Comparison of ENCODE assay signal across 16 cellular contexts in the genomic region with DNA sequence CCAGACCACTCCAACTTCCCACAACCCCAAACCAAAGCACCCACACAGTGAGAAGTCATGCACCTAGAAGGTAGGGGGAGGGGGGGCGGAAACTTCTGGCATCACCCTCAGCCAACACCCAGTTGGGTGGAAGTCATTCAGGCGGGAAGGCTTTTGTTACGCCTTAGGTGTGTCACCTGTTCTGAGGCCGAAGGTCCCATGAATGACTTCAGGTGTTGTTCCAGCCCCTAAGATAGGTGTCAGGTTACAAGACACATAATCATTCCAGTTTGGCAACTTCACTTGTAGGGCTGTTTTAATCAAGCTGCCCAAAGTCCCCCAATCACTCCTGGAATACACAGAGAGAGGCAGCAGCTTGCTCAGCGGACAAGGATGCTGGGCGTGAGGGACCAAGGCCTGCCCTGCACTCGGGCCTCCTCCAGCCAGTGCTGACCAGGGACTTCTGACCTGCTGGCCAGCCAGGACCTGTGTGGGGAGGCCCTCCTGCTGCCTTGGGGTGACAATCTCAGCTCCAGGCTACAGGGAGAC. TPM values are rescaled to one million over a fixed set of nuclear protein-coding genes. Genes with fewer than 3 reads are reported as not detected.
DNase-seq lines count a peak whose midpoint lies in the region; ATAC-seq, FAIRE-seq and TF ChIP-seq lines count a peak whose summit lies in the region.
"Had no signal": no experiment of that assay in that cellular context is flagged by ENCODE, and none has a peak within 500 bp of the region (broad histone marks: within the 10 kb centered on the region; RNA-seq: fewer than 3 reads in every experiment).

A gene with protein sequence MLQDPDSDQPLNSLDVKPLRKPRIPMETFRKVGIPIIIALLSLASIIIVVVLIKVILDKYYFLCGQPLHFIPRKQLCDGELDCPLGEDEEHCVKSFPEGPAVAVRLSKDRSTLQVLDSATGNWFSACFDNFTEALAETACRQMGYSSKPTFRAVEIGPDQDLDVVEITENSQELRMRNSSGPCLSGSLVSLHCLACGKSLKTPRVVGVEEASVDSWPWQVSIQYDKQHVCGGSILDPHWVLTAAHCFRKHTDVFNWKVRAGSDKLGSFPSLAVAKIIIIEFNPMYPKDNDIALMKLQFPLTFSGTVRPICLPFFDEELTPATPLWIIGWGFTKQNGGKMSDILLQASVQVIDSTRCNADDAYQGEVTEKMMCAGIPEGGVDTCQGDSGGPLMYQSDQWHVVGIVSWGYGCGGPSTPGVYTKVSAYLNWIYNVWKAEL (plus strand): TSS at position 325 of the 528 bp plus-strand sequence. CDS start 225 bp downstream, outside the sequence.

- POLR2A ChIA-PET in PC-9 (lab: Charles Lee; ENCODE audit: unreplicated experiment), result no interaction called here
- POLR2A ChIA-PET in activated CD4-positive, alpha-beta T cell treated with anti-CD3 and anti-CD28 coated beads for 36 hours (lab: Charles Lee), result no interaction called here

- H3K27ac Mint-ChIP-seq in activated CD4-positive, alpha-beta T cell treated with anti-CD3 and anti-CD28 coated beads for 36 hours, result no peak within 1 kb of the TSS
- H3K27ac Mint-ChIP-seq: stimulated activated naive B cell treated with anti-CD40 and anti-IgM and Interleukin-4, amounts not matched to agents 10 μg/mL and 1 μg/mL and 100 μg/mL, for 72 hours had no signal

- H3K9me2 ChIP-seq in PC-9 (ENCODE audit: insufficient read depth), result no peaks in the 10 kb centered on the region

- H3K27ac ChIP-seq in PC-9 (peak within 1 kb of the TSS; percentile 30), kidney (ENCODE audit: low read depth in 2 of 2, low read length in 2 of 2) (peak within 1 kb of the TSS in 1 of 2 donors; percentile 49), urinary bladder (ENCODE audit: low read depth) (peak within 1 kb of the TSS; percentile 62)
- H3K27ac ChIP-seq: parathyroid adenoma had no signal

- H2AFZ ChIP-seq in PC-9, result no peak within 1 kb of the TSS
- H2AFZ ChIP-seq: parathyroid adenoma had no signal

- H3K9me3 ChIP-seq in PC-9 (ENCODE audit: insufficient read depth, low read depth) (peaks cover 11% of the 10 kb centered on the region; the same call in 1 of the 2 replicates), kidney (ENCODE audit: control insufficient read depth in 1 of 2, low read length in 2 of 2) (no peaks in the 10 kb centered on the region)

- no peak for TF ChIP-seq CTCF in PC-9 (conservative IDR thresholded peaks at IDR 0.05)
- TF ChIP-seq CTCF in kidney (IDR thresholded peaks at IDR 0.05; ENCODE audit: borderline replicate concordance, extremely low read depth, insufficient read depth), result no peak

- H3K36me3 ChIP-seq in PC-9 (ENCODE audit: low read depth) (no peaks in the 10 kb centered on the region), kidney (ENCODE audit: control insufficient read depth in 1 of 2, insufficient read depth in 2 of 2, low read length in 2 of 2) (no peaks in the 10 kb centered on the region), urinary bladder (ENCODE audit: insufficient read depth) (no peaks in the 10 kb centered on the region)

- FAIRE-seq in kidney (lab: Jason Lieb, UNC), result no peak
- FAIRE-seq: GM18507 had no signal

- peak within 1 kb of the TSS; percentile 63 for H3K4me2 ChIP-seq in PC-9

- DNase-seq in SIG-M5 treated with dmso at 0.1 percent for 504 hours (lab: John Stamatoyannopoulos, UW; ENCODE audit: unreplicated experiment) (peak; percentile 79), SIG-M5 (lab: John Stamatoyannopoulos, UW) (no peak), PC-9 (peak; percentile 74 to 99), kidney (peak; percentile 92), AML-193 (lab: John Stamatoyannopoulos, UW) (no peak)
- DNase-seq in activated CD4-positive, alpha-beta T cell treated with anti-CD3 and anti-CD28 coated beads for 36 hours, result no peak
- no peak for DNase-seq in activated T-cell treated with anti-CD3 and anti-CD28 coated beads, Interleukin-2, amount 50 U/mL, for 48 hours
- DNase-seq: central memory CD4-positive, alpha-beta T cell; kidney glomerular epithelial cell; NCI-H1436 treated with DMSO at 0.1 percent for 48 hours; stimulated activated naive B cell treated with anti-CD40 and anti-IgM and Interleukin-4, amounts not matched to agents 10 μg/mL and 1 μg/mL and 100 μg/mL, for 72 hours had no signal

- no peaks in the 10 kb centered on the region for H3K27me3 ChIP-seq in PC-9 (ENCODE audit: insufficient read depth, low read depth)

- H3K27me3 Mint-ChIP-seq in activated CD4-positive, alpha-beta T cell treated with anti-CD3 and anti-CD28 coated beads for 36 hours, result no peaks in the 10 kb centered on the region

- H4K20me1 ChIP-seq in PC-9 (ENCODE audit: insufficient read depth), result no peaks in the 10 kb centered on the region

- no TSS peak for BruUV-seq in PC-9 (replicated peaks; lab: Mats Ljungman, UMichigan)

- no peaks in the 10 kb centered on the region for H3K9me3 Mint-ChIP-seq in activated CD4-positive, alpha-beta T cell treated with anti-CD3 and anti-CD28 coated beads for 36 hours (ENCODE audit: low read depth)
- H3K9me3 Mint-ChIP-seq: stimulated activated naive B cell treated with anti-CD40 and anti-IgM and Interleukin-4, amounts not matched to agents 10 μg/mL and 1 μg/mL and 100 μg/mL, for 72 hours had no signal

- ATAC-seq in activated CD4-positive, alpha-beta T cell treated with anti-CD3 and anti-CD28 coated beads for 36 hours, result no peak
- ATAC-seq: stimulated activated naive B cell treated with anti-CD40 and anti-IgM and Interleukin-4, amounts not matched to agents 10 μg/mL and 1 μg/mL and 100 μg/mL, for 72 hours had no signal

- peaks cover 41% of the 10 kb centered on the region for H3K4me1 ChIP-seq in PC-9 (replicated peaks; ENCODE audit: insufficient read depth)
- no peaks in the 10 kb centered on the region for H3K4me1 ChIP-seq in kidney (ENCODE audit: control insufficient read depth in 1 of 2, insufficient read depth in 1 of 2, low read depth in 1 of 2, low read length in 2 of 2)
- H3K4me1 ChIP-seq in urinary bladder (ENCODE audit: insufficient read depth), result no peaks in the 10 kb centered on the region
- H3K4me1 ChIP-seq: parathyroid adenoma had no signal

- no peak within 1 kb of the TSS for H3K4me3 Mint-ChIP-seq in activated CD4-positive, alpha-beta T cell treated with anti-CD3 and anti-CD28 coated beads for 36 hours
- H3K4me3 Mint-ChIP-seq: stimulated activated naive B cell treated with anti-CD40 and anti-IgM and Interleukin-4, amounts not matched to agents 10 μg/mL and 1 μg/mL and 100 μg/mL, for 72 hours had no signal

- peaks cover 22% of the 10 kb centered on the region for H3F3A ChIP-seq in PC-9 (ENCODE audit: insufficient read depth, low read depth)

- no peaks in the 10 kb centered on the region for H3K79me2 ChIP-seq in PC-9 (ENCODE audit: low read depth)
- H3K79me2 ChIP-seq: parathyroid adenoma had no signal

- no peaks in the 10 kb centered on the region for H3K4me1 Mint-ChIP-seq in activated CD4-positive, alpha-beta T cell treated with anti-CD3 and anti-CD28 coated beads for 36 hours

- no peak within 1 kb of the TSS for H3K9ac ChIP-seq in kidney (ENCODE audit: low read length in 2 of 2)
- H3K9ac ChIP-seq: parathyroid adenoma had no signal

- H3K4me3 ChIP-seq in PC-9, result peak within 1 kb of the TSS; percentile 7; the same call in 1 of the 2 replicates
- no peak within 1 kb of the TSS for H3K4me3 ChIP-seq in kidney (ENCODE audit: low read length in 2 of 2)
- peak within 1 kb of the TSS; percentile 24 for H3K4me3 ChIP-seq in urinary bladder (ENCODE audit: low read depth, low read length)

- 80% methylated on average over 7 of the region's 7 CpGs for WGBS in urinary bladder

- no peaks in the 10 kb centered on the region for H3K36me3 Mint-ChIP-seq in activated CD4-positive, alpha-beta T cell treated with anti-CD3 and anti-CD28 coated beads for 36 hours (ENCODE audit: low read depth)
- H3K36me3 Mint-ChIP-seq: stimulated activated naive B cell treated with anti-CD40 and anti-IgM and Interleukin-4, amounts not matched to agents 10 μg/mL and 1 μg/mL and 100 μg/mL, for 72 hours had no signal

- CTCF ChIA-PET in PC-9 (lab: Charles Lee), result no interaction called here
- CTCF ChIA-PET in activated CD4-positive, alpha-beta T cell treated with anti-CD3 and anti-CD28 coated beads for 36 hours (lab: Charles Lee), result interaction anchor here (0.6 to 0.9 kb wide), 2 partner anchors 130 to 650 kb away, joined by 3 to 4 read pairs; no protein-coding TSS in a partner anchor

- intact Hi-C loops in PC-9 (cut with micrococcal nuclease; ENCODE audit: unreplicated experiment), result no loop called here
- intact Hi-C loops in kidney (cut with DNase I), result no loop called here
- intact Hi-C loops in activated CD4-positive, alpha-beta T cell treated with anti-CD3 and anti-CD28 coated beads for 36 hours (cut with DNase I, micrococcal nuclease), result no loop called here

RNA-seq across cellular contexts. Expression of the gene that starts here (rescaled TPM):
- total RNA-seq in PC-9 (2021) (18.7 and 27.6 TPM in 2 replicates), kidney (234 TPM), urinary bladder (15.0 TPM)
- polyA plus RNA-seq in kidney (ENCODE audit: insufficient read depth, low read depth, low replicate concordance) (27.8 TPM), urinary bladder (27.9 TPM)
- total RNA-seq in activated CD4-positive, alpha-beta T cell treated with anti-CD3 and anti-CD28 coated beads for 36 hours, result not detected
- total RNA-seq: A673, SK-MEL-5 had no signal

Comparison
In these comparisons a context has a peak if more than half of its experiments do, and no peak if none do; other contexts are left out.
1. RNA of the gene that starts here (total RNA-seq): 234 TPM in kidney (single experiment), 18.7 to 27.6 TPM in PC-9 and 15.0 TPM in urinary bladder (single experiment); not detected in activated CD4-positive, alpha-beta T cell treated with anti-CD3 and anti-CD28 coated beads for 36 hours; every median in the first group is over 10 times any median in the second.
2. DNase-seq: peak in SIG-M5 treated with dmso at 0.1 percent for 504 hours (single experiment), PC-9 (2 of 2) and kidney (single experiment); none in SIG-M5 (single experiment), activated CD4-positive, alpha-beta T cell treated with anti-CD3 and anti-CD28 coated beads for 36 hours (single experiment), activated T-cell treated with anti-CD3 and anti-CD28 coated beads, Interleukin-2, amount 50 U/mL, for 48 hours (0 of 2) and AML-193 (0 of 2).
3. H3K4me3 ChIP-seq: peak in PC-9 (single experiment) and urinary bladder (single experiment); none in kidney (0 of 2).